ENCODE assay signal across 10 cellular contexts in the genomic region with DNA sequence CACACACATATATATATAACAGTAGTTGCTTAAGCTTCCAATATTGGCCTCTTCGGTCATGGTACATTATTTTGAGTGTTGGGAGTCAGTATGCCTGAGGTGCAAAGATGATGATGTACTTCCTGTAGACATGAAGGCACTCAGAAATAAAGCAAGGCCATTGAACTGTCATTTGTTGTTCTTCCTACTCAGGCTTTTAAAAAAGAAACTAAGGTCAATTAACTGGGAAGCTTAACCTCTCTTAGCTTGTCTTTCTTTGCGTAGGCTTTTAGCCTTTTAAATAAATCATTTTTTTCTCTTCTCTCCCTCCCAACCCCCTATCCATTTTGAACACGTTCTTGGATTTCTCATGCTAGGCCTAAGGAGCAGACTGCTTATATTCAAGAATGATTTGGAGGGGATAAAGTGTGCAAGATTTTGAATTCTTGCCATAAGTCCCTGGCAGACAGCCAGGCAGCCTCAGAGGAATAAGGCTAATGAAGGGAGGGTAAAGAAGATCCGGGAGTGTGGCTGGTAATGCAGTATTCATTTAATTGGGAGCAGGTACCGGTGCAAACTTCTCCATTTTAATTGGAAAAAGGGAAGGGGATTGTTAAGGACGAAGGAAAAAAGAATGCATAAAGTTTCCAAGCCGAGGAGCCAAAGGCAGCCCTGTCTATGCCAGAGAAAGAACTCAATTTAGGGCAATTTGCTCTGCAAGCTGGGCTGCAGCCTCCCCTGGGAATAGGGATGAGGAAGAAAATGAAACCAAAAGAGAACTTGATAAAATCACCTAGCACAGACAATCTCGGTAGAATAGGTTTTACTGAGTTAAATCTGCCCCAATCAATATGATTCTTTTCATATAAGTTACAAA.
DNase-seq lines count a peak whose midpoint lies in the region; ATAC-seq, FAIRE-seq and TF ChIP-seq lines count a peak whose summit lies in the region.
"Had no signal": no experiment of that assay in that cellular context is flagged by ENCODE, and none has a peak within 500 bp of the region (broad histone marks: within the 10 kb centered on the region; RNA-seq: fewer than 3 reads in every experiment).

No MANE protein-coding gene starts in this region.

- no peaks in the 10 kb centered on the region for H3K9me1 ChIP-seq in IMR-90 (ENCODE audit: insufficient read depth, low read length)

- CTCF ChIA-PET in A673 (lab: Charles Lee) (no interaction called here), IMR-90 (lab: Yijun Ruan, JAX) (interaction anchor here (0.6 kb wide), 1 partner anchor 133 kb away, joined by 4 read pairs; no protein-coding TSS in a partner anchor)

- H3K36me3 ChIP-seq in A673 (ENCODE audit: insufficient read depth, low read length, poor library complexity, severe bottlenecking) (no peaks in the 10 kb centered on the region), IMR-90 (ENCODE audit: control insufficient read depth, insufficient read depth, low read length) (no peaks in the 10 kb centered on the region), RWPE2 (ENCODE audit: low read depth) (no peaks in the 10 kb centered on the region)

- peak overlapping the region; percentile 88 for H3K4me2 ChIP-seq in IMR-90 (ENCODE audit: low read depth, low read length)

- H4K91ac ChIP-seq in IMR-90 (ENCODE audit: insufficient read depth, low read depth, low read length) = no peak overlapping the region

- no peak overlapping the region for H2AFZ ChIP-seq in IMR-90 (replicated peaks; ENCODE audit: low read length, poor library complexity)

- no peak overlapping the region for H3K23ac ChIP-seq in IMR-90 (ENCODE audit: low read depth, low read length)

- H2AK5ac ChIP-seq in IMR-90 (ENCODE audit: low read depth, low read length) = no peak overlapping the region

- POLR2A ChIA-PET in A673 (lab: Charles Lee; ENCODE audit: low non-redundant PET) = no interaction called here
- POLR2A ChIA-PET in IMR-90 (lab: Charles Lee; ENCODE audit: unreplicated experiment) = no interaction called here

- TF ChIP-seq CTCF in A673 (conservative IDR thresholded peaks at IDR 0.05; ENCODE audit: low read depth, low read length) (no peak), IMR-90 (conservative IDR thresholded peaks at IDR 0.05; ENCODE audit: low read depth, low read length) (no peak), RWPE2 (IDR thresholded peaks at IDR 0.05; ENCODE audit: poor library complexity, severe bottlenecking) (no peak)

- no peaks in the 10 kb centered on the region for H3K4me1 Mint-ChIP-seq in T-helper 17 cell

- H3K36me3 Mint-ChIP-seq in T-helper 17 cell (ENCODE audit: low read depth) = no peaks in the 10 kb centered on the region

- no peak for FAIRE-seq in GM12891 (lab: Jason Lieb, UNC)

- no peak overlapping the region for H2BK5ac ChIP-seq in IMR-90 (ENCODE audit: low read depth, low read length, poor library complexity, severe bottlenecking)

- no peak overlapping the region for H3K27ac Mint-ChIP-seq in T-helper 17 cell
- H3K27ac Mint-ChIP-seq: progenitor cell of endocrine pancreas had no signal

- no peaks in the 10 kb centered on the region for H3K27me3 ChIP-seq in A673 (replicated peaks; ENCODE audit: insufficient read depth, low read depth, low read length, poor library complexity)
- H3K27me3 ChIP-seq in IMR-90 (ENCODE audit: control insufficient read depth, insufficient read depth, low read length) = no peaks in the 10 kb centered on the region
- no peaks in the 10 kb centered on the region for H3K27me3 ChIP-seq in RWPE2 (ENCODE audit: insufficient read depth, poor library complexity, severe bottlenecking)

- 17% methylated on average over 1 of the region's 8 CpGs; no CpG with 5 or more reads in 1 of the 2 experiments for WGBS in IMR-90 (ENCODE audit: extremely low coverage in 2 of 2, insufficient read length in 1 of 2), 2 experiments

- H3K18ac ChIP-seq in IMR-90 (ENCODE audit: low read depth, low read length) = no peak overlapping the region

- no TSS peak for BruUV-seq in A673 (replicated peaks; lab: Mats Ljungman, UMichigan)
- no TSS peak for BruUV-seq in IMR-90 (replicated peaks; lab: Mats Ljungman, UMichigan)

- no peak overlapping the region for H2BK15ac ChIP-seq in IMR-90 (ENCODE audit: low read depth, low read length)

- H3K9me3 ChIP-seq in A673 (ENCODE audit: low read depth, low read length, poor library complexity, severe bottlenecking) (no peaks in the 10 kb centered on the region), IMR-90 (ENCODE audit: control insufficient read depth, insufficient read depth, low read length) (no peaks in the 10 kb centered on the region), RWPE2 (ENCODE audit: severe bottlenecking) (no peaks in the 10 kb centered on the region), T-helper 17 cell (ENCODE audit: control insufficient read depth, low read length, poor library complexity, severe bottlenecking) (no peaks in the 10 kb centered on the region)

- no peaks in the 10 kb centered on the region for H3K27me3 Mint-ChIP-seq in T-helper 17 cell
- H3K27me3 Mint-ChIP-seq: progenitor cell of endocrine pancreas had no signal

- peak; percentile 95 for DNase-seq in A673 (ENCODE audit: low spot score)
- peak; percentile 3 for DNase-seq in IMR-90
- no peak for DNase-seq in RWPE2 (ENCODE audit: low spot score)
- peak; percentile 23 for DNase-seq in iris pigment epithelial cell (ENCODE audit: low read depth)
- no peak for DNase-seq in stimulated activated CD4-positive, alpha-beta T cell treated with anti-CD3 and anti-CD28 coated beads, Interleukin-1b, Interleukin-23, amount 100 ng/mL, for 48 hours
- DNase-seq in GM12891 (ENCODE audit: insufficient read length, low spot score) = no peak
- DNase-seq in T-helper 17 cell = no peak
- DNase-seq in mucosa of gallbladder (ENCODE audit: low spot score) = no peak
- DNase-seq: central memory CD4-positive, alpha-beta T cell had no signal

- ATAC-seq in IMR-90 (ENCODE audit: low read depth) = peak; percentile 21; the same call in 1 of the 2 replicates
- no peak for ATAC-seq in RWPE2 (ENCODE audit: low read depth)
- ATAC-seq in T-helper 17 cell = no peak

- in situ Hi-C loops in IMR-90 (cut with MboI; ENCODE audit: low sequenced_read_pairs) = no loop called here

- no peaks in the 10 kb centered on the region for H4K20me1 ChIP-seq in IMR-90 (ENCODE audit: insufficient read depth, low read length)

- H2AK9ac ChIP-seq in IMR-90 (replicated peaks; ENCODE audit: low read depth, low read length, poor library complexity) = no peak overlapping the region

- H4K5ac ChIP-seq in IMR-90 (ENCODE audit: low read depth, low read length) = no peak overlapping the region

- H3K14ac ChIP-seq in IMR-90 (replicated peaks; ENCODE audit: low read depth, low read length) = no peak overlapping the region

- H3K4me3 ChIP-seq in A673 (ENCODE audit: low read depth, low read length, poor library complexity, severe bottlenecking) = peak overlapping the region; percentile 43
- no peak overlapping the region for H3K4me3 ChIP-seq in IMR-90 (ENCODE audit: insufficient read depth, low read depth, low read length)
- H3K4me3 ChIP-seq in RWPE2 (ENCODE audit: severe bottlenecking) = peak overlapping the region; percentile 6

- no peak overlapping the region for H3K56ac ChIP-seq in IMR-90 (ENCODE audit: extremely low read depth, insufficient read depth, low read length)

- no peak overlapping the region for H4K8ac ChIP-seq in IMR-90 (ENCODE audit: low read depth in 2 of 2, low read length in 2 of 2)

- peak overlapping the region; percentile 68 for H3K27ac ChIP-seq in A673 (ENCODE audit: low read depth, low read length, poor library complexity, severe bottlenecking)
- H3K27ac ChIP-seq in IMR-90 (ENCODE audit: insufficient read depth, low read length) = no peak overlapping the region
- no peak overlapping the region for H3K27ac ChIP-seq in RWPE2 (ENCODE audit: poor library complexity, severe bottlenecking)

- no peak for TF ChIP-seq RAD21 in IMR-90 (IDR thresholded peaks at IDR 0.05; ENCODE audit: low read length)

- no peak overlapping the region for H2BK20ac ChIP-seq in IMR-90 (ENCODE audit: low read depth, low read length)

- H3K4me1 ChIP-seq in A673 (ENCODE audit: insufficient read depth, low read length, poor library complexity, severe bottlenecking) (peaks cover 20% of the 10 kb centered on the region), IMR-90 (ENCODE audit: control insufficient read depth, insufficient read depth, low read length) (no peaks in the 10 kb centered on the region), RWPE2 (ENCODE audit: insufficient read depth, poor library complexity, severe bottlenecking) (peaks cover 12% of the 10 kb centered on the region)

- H3K4me3 Mint-ChIP-seq in T-helper 17 cell = no peak overlapping the region

- H3K4ac ChIP-seq in IMR-90 (ENCODE audit: low read depth, low read length) = no peak overlapping the region

- intact Hi-C loops in A673 (cut with micrococcal nuclease; ENCODE audit: unreplicated experiment) = no loop called here
- intact Hi-C loops in IMR-90 (cut with micrococcal nuclease) = no loop called here

- H3K9ac ChIP-seq in IMR-90 (ENCODE audit: low read depth, low read length) = no peak overlapping the region

- H3K79me1 ChIP-seq in IMR-90 (ENCODE audit: low read depth in 1 of 2, low read length in 2 of 2) = no peaks in the 10 kb centered on the region

- no peak overlapping the region for H2BK120ac ChIP-seq in IMR-90 (ENCODE audit: low read depth, low read length)

- dilution Hi-C loops in IMR-90 (cut with HindIII; ENCODE audit: low sequenced_read_pairs, unreplicated experiment) = no loop called here

- TF ChIP-seq POLR2A in IMR-90 (IDR thresholded peaks at IDR 0.05; ENCODE audit: low read depth, low read length) = no peak
- no peak for TF ChIP-seq POLR2A in GM12891 (IDR thresholded peaks at IDR 0.05; ENCODE audit: low read depth, low read length)

TF ChIP-seq in IMR-90, 13 proteins besides CTCF, POLR2A, EP300 and RAD21:
- TF ChIP-seq MAZ (IDR thresholded peaks at IDR 0.05; ENCODE audit: borderline replicate concordance, low read depth, low read length) = no peak
- TF ChIP-seq FOS (IDR thresholded peaks at IDR 0.05; ENCODE audit: low read depth, low read length) = no peak

TF ChIP-seq in GM12891, 5 proteins besides CTCF, POLR2A, EP300 and RAD21:
- TF ChIP-seq PAX5 (IDR thresholded peaks at IDR 0.05; ENCODE audit: insufficient read depth, low read length, severe bottlenecking) = no peak
- no peak for TF ChIP-seq POLR2AphosphoS5 (IDR thresholded peaks at IDR 0.05; ENCODE audit: low read depth, low read length)
- no peak for TF ChIP-seq POU2F2 (IDR thresholded peaks at IDR 0.05; ENCODE audit: low read depth, low read length)
- TF ChIP-seq TAF1 (IDR thresholded peaks at IDR 0.05; ENCODE audit: low read depth, low read length) = no peak
- TF ChIP-seq SPI1 (IDR thresholded peaks at IDR 0.05; ENCODE audit: low read depth, low read length) = no peak

Comparison
In these comparisons a context has a peak if more than half of its experiments do, and no peak if none do; other contexts are left out.
1. DNase-seq: peak in A673 (single experiment), IMR-90 (single experiment) and iris pigment epithelial cell (single experiment); none in RWPE2 (single experiment), stimulated activated CD4-positive, alpha-beta T cell treated with anti-CD3 and anti-CD28 coated beads, Interleukin-1b, Interleukin-23, amount 100 ng/mL, for 48 hours (single experiment), GM12891 (single experiment), T-helper 17 cell (0 of 3) and mucosa of gallbladder (single experiment).